8 cellular contexts compared by ENCODE assay signal in the genomic region with DNA sequence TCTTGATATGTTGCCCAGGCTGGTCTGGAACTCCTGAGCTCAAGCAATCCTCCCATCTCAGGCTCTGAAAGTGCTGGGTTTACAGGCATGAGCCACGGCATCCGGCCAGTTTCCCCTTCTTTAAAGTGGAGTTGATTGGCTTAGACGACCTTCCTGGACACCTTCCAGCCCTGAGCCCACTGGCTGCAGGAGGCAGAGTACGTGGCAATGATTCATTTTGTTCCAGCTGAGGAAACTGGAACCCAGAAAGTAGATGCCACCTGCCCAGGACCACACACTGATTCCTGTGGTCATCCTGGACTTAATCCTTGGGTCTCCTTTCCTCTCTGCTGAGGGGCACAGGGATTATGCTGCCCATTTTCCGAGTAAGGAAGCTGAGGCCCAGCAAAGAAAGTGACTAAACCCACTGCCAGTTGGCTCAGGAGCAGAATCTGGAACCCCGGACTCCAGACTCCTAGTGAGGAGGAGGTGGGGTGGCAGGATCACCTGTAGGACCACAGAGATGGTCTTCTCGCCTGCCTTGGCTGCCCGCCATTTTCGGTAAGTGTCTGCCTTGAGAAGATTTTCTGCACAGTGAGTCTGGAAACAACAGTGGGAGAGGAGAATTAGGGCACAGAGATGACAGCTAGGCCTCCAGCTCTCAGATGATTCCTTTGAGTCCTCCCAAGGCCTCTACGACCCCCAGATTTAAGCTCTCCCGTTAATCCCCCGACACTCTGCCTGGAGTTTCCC. TPM values are rescaled to one million over a fixed set of nuclear protein-coding genes. Genes with fewer than 3 reads are reported as not detected.
DNase-seq lines count a peak whose midpoint lies in the region; ATAC-seq and TF ChIP-seq lines count a peak whose summit lies in the region.

No MANE protein-coding gene starts in this region.

- peak; percentile 36 for DNase-seq in NCI-H748 (lab: John Stamatoyannopoulos, UW; ENCODE audit: unreplicated experiment)
- no peak for DNase-seq in NCI-H748 treated with DMSO at 0.1 percent for 48 hours (lab: John Stamatoyannopoulos, UW)
- no peak for DNase-seq in T-cell
- no peak for DNase-seq in fibroblast of pulmonary artery (ENCODE audit: low read depth)
- no peak for DNase-seq in sigmoid colon
- no peak for DNase-seq in NCI-H1092 treated with DMSO at 0.1 percent for 48 hours (lab: John Stamatoyannopoulos, UW)

- peaks cover 0 to 9% (median 0%) of the 10 kb centered on the region in 4 donors for H3K36me3 ChIP-seq in sigmoid colon

- H3K27me3 Mint-ChIP-seq in T-cell, result no peaks in the 10 kb centered on the region

- H3K4me1 Mint-ChIP-seq in T-cell, result peaks cover 45 to 64% (median 46%) of the 10 kb centered on the region in 3 donors

- peaks cover 0 to 17% (median 14%) of the 10 kb centered on the region in 4 donors for H3K4me1 ChIP-seq in sigmoid colon

- H3K27ac Mint-ChIP-seq in T-cell, result peak overlapping the region; percentile 93 to 94

- CTCF ChIA-PET in T-cell (lab: Charles Lee), result interaction anchor here (0.6 to 2.8 kb wide), 9 partner anchors 10 to 77 kb away, joined by 3 to 8 read pairs (median 5); partner anchors contain the start of genes IRGQ (in 1 of the 2) and ZNF576 (in 1 of the 2)

- H3K9me3 ChIP-seq in sigmoid colon, result no peaks in the 10 kb centered on the region

- TF ChIP-seq CTCF in fibroblast of pulmonary artery (IDR thresholded peaks at IDR 0.05; ENCODE audit: low read length, missing control alignments) (no peak), sigmoid colon (IDR thresholded peaks at IDR 0.05) (no peak)

- peak overlapping the region; percentile 86 to 88 (median 86) for H3K27ac ChIP-seq in sigmoid colon

- ATAC-seq in T-cell (replicated peaks in 1 of 4), result no peak
- no peak for ATAC-seq in GM18505 (IDR thresholded peaks at IDR 0.05; ENCODE audit: unreplicated experiment)
- ATAC-seq in GM18511 (IDR thresholded peaks at IDR 0.05; ENCODE audit: unreplicated experiment), result no peak

- TF ChIP-seq EP300 in sigmoid colon (IDR thresholded peaks at IDR 0.05), result no peak

- no peaks in the 10 kb centered on the region for H3K9me3 Mint-ChIP-seq in T-cell

- no peaks in the 10 kb centered on the region for H3K27me3 ChIP-seq in sigmoid colon

- POLR2A ChIA-PET in T-cell (lab: Charles Lee), result interaction anchor here in 1 of 2 donors (0.8 kb wide), 1 partner anchor 20 kb away, joined by 4 read pairs; no protein-coding TSS in a partner anchor

- peak overlapping the region; percentile 99 for H3K4me3 ChIP-seq in fibroblast of pulmonary artery (replicated peaks; ENCODE audit: low read depth, low read length)
- H3K4me3 ChIP-seq in sigmoid colon, result peak overlapping the region; percentile 58 to 79 (median 76)

- H3K36me3 Mint-ChIP-seq in T-cell, result peaks cover 10% of the 10 kb centered on the region

- TF ChIP-seq POLR2A in sigmoid colon (IDR thresholded peaks at IDR 0.05) (no peak), GM18505 (IDR thresholded peaks at IDR 0.05; ENCODE audit: borderline replicate concordance, extremely low read depth, insufficient read depth, insufficient read length) (no peak)

- peak overlapping the region; percentile 95 to 99 (median 96) for H3K4me3 Mint-ChIP-seq in T-cell

- WGBS in sigmoid colon, 2 donors, result 29 to 39% methylated on average over 12 of the region's 12 CpGs

- intact Hi-C loops in sigmoid colon (cut with DNase I), result loop anchor here (1.0 to 5.0 kb wide), 2 partner anchors 22 to 37 kb away; partner anchors contain the start of genes IRGQ and ZNF576

RNA-seq across cellular contexts. Expression of gene XRCC1, which starts 0.7 kb away (rescaled TPM):
- total RNA-seq in T-cell, result 10 to 100 TPM; 31.7 to 37.8 (median 35.4) TPM
- total RNA-seq in sigmoid colon, result 10 to 100 TPM; 15.1 to 31.8 (median 24.0) TPM
- polyA plus RNA-seq in sigmoid colon, result 10 to 100 TPM in 2 of 3 donors, 1 to 10 TPM in 1; 8.8 to 19.9 (median 10.2) TPM

RNA-seq across cellular contexts. Expression of gene PINLYP, which starts 1.0 kb away (rescaled TPM):
- total RNA-seq in T-cell (1 to 10 TPM in 3 of 5 donors, under 1 TPM in 2; 0.28 to 2.5 (median 1.5) TPM), sigmoid colon (10 to 100 TPM in 3 of 4 donors, 1 to 10 TPM in 1; 6.6 to 21.0 (median 13.3) TPM)
- 10 to 100 TPM in 1 of 3 donors, 1 to 10 TPM in 2; 1.4 to 10.8 (median 3.7) TPM for polyA plus RNA-seq in sigmoid colon

RNA-seq across cellular contexts. Expression of gene IRGQ, which starts 21.3 kb away (rescaled TPM):
- 10 to 100 TPM; 17.5 to 30.2 (median 19.9) TPM for total RNA-seq in T-cell
- total RNA-seq in sigmoid colon, result 10 to 100 TPM; 13.5 to 24.4 (median 18.8) TPM
- polyA plus RNA-seq in sigmoid colon, result 1 to 10 TPM; 3.9 to 7.6 (median 4.2) TPM

RNA-seq across cellular contexts. Expression of gene ZNF576, which starts 21.8 kb away (rescaled TPM):
- total RNA-seq in T-cell (10 to 100 TPM in 3 of 5 donors, 1 to 10 TPM in 2; 5.4 to 19.6 (median 16.9) TPM), sigmoid colon (10 to 100 TPM; 12.1 to 23.3 (median 14.8) TPM)
- polyA plus RNA-seq in sigmoid colon, result 10 to 100 TPM; 15.0 to 21.5 (median 19.8) TPM

RNA-seq across cellular contexts. Expression of gene SRRM5, which starts 37.3 kb away (rescaled TPM):
- total RNA-seq in T-cell, result 1 to 10 TPM in 4 of 5 donors, under 1 TPM in 1; 0.55 to 1.6 (median 1.2) TPM
- 1 to 10 TPM in 1 of 4 donors, under 1 TPM in 2, not detected in 1; 0.27 to 1.1 (median 0.36) TPM for total RNA-seq in sigmoid colon
- under 1 TPM in 1 of 3 donors, not detected in 2; 0.66 TPM for polyA plus RNA-seq in sigmoid colon
